In the genomic region with DNA sequence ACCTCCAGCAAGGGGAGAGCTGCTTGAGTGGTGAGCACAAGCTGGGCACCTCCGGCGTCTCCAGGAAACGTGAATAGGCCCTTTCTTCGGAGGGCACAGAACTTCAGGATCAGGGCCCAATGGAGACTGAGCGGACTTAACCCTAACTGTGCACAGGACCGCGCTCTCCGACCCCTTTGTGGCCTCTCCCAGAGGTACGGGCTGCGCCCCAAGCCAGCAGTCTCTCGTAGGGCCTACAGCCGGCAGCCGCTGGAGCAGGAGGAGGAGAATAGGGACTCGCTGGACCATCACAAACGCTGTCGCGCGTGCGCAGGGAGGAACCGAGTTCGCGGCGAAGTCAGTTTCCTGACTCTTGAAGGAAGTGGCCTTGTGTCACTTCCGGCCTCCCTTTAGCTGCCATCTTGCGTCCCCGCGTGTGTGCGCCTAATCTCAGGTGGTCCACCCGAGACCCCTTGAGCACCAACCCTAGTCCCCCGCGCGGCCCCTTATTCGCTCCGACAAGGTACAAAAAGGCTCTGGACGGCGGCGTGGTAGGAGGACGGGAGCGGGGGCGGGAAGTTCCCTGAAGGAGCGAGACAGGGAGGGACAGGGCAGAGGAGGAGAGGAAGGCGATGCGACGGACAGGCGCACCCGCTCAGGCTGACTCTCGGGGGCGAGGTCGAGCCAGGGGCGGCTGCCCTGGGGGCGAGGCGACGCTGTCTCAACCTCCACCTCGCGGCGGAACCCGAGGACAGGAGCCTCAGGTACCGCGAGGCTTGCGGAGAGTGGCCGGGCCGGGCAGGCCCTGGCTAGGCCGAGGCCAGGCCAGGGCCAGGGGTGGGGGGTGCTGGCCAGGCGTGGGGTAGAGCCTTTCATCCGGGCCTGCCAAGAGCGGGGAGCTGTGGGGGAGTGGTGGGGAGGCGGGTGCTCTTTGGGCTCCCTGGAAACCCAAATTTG, we compare ENCODE assay signal across 8 cellular contexts. TPM values are rescaled to one million over a fixed set of nuclear protein-coding genes. Genes with fewer than 3 reads are reported as not detected.
DNase-seq lines count a peak whose midpoint lies in the region; ATAC-seq, FAIRE-seq and TF ChIP-seq lines count a peak whose summit lies in the region.

A gene (plus strand): TSS at position 386 of the 936 bp plus-strand sequence. CDS start 226 bp downstream, at position 612.

- ATAC-seq in HG02870 (IDR thresholded peaks at IDR 0.05; ENCODE audit: unreplicated experiment) = peak; percentile 95
- ATAC-seq in left ventricle myocardium superior = peak; percentile 100
- peak; percentile 97 to 99 (median 98) for ATAC-seq in psoas muscle

- peaks cover 30% of the 10 kb centered on the region for H3K4me1 ChIP-seq in psoas muscle

- H3K27me3 ChIP-seq in psoas muscle (ENCODE audit: insufficient read depth in 3 of 3, low read length in 2 of 3) = peaks cover 0 to 4% (median 0%) of the 10 kb centered on the region in 3 donors

- intact Hi-C loops in T-helper 1 cell treated with Interleukin-12 subunit alpha and Interleukin-12 subunit beta and Interleukin-4 antibody, amounts not matched to agents 30 ng/mL and 1 ng/mL, for 36 hours (cut with micrococcal nuclease) = loop anchor here (1.0 to 10.0 kb wide), 16 partner anchors 21 to 1896 kb away; a partner anchor contains a TSS
- intact Hi-C loops in left ventricle myocardium superior (cut with micrococcal nuclease) (no loop called here), psoas muscle (cut with DNase I) (no loop called here)

- H3K27ac ChIP-seq in psoas muscle = peak within 1 kb of the TSS; percentile 94

- 0 to 1% (median 1%) methylated on average over 58 to 67 of the region's 67 CpGs for WGBS in psoas muscle, 3 donors

- FAIRE-seq in urothelium cell line (lab: Jason Lieb, UNC) = peak; percentile 84

- in situ Hi-C loops in GM13976 (cut with MboI; ENCODE audit: low sequenced_read_pairs, unreplicated experiment) = no loop called here

- no peaks in the 10 kb centered on the region for H3K9me3 ChIP-seq in psoas muscle

- no peak for TF ChIP-seq CTCF in GM13976 (IDR thresholded peaks at IDR 0.05; ENCODE audit: borderline replicate concordance, control extremely low read depth, extremely low read depth, insufficient read depth, missing control alignments)
- TF ChIP-seq CTCF in psoas muscle (IDR thresholded peaks at IDR 0.05) = no peak

- DNase-seq in GM13976 (ENCODE audit: low spot score) (peak; percentile 95), NCI-H146 treated with DMSO at 0.1 percent for 48 hours (lab: John Stamatoyannopoulos, UW; ENCODE audit: unreplicated experiment) (peak; percentile 91), amniotic stem cell (lab: John Stamatoyannopoulos, UW) (peak; percentile 96), left ventricle myocardium superior (peak; percentile 97), psoas muscle (peak; percentile 97 to 98), urothelium cell line (ENCODE audit: low spot score) (peak; percentile 95)

- H3K4me3 ChIP-seq in psoas muscle = peak within 1 kb of the TSS; percentile 95

- peaks cover 4 to 39% of the 10 kb centered on the region in 2 donors for H3K36me3 ChIP-seq in psoas muscle (ENCODE audit: insufficient read depth in 1 of 2, low read depth in 1 of 2)

RNA-seq across cellular contexts. Expression of the gene that starts here (rescaled TPM):
- total RNA-seq in T-helper 1 cell treated with Interleukin-12 subunit alpha and Interleukin-12 subunit beta and Interleukin-4 antibody, amounts not matched to agents 30 ng/mL and 1 ng/mL, for 36 hours = 673 and 708 TPM in 2 replicates
- total RNA-seq in left ventricle myocardium superior = 386 TPM
- 100 to 1,000 TPM; 451 to 591 (median 525) TPM for total RNA-seq in psoas muscle
- polyA plus RNA-seq in psoas muscle = 1,000 to 10,000 TPM in 1 of 3 donors, 100 to 1,000 TPM in 2; 664 to 1,021 (median 727) TPM

Comparison
In these comparisons a context has a peak if more than half of its experiments do, and no peak if none do; other contexts are left out.
1. Peak in every context shown above with its lines: DNase-seq, ATAC-seq, H3K4me3 ChIP-seq and H3K27ac ChIP-seq.